In the genomic region with DNA sequence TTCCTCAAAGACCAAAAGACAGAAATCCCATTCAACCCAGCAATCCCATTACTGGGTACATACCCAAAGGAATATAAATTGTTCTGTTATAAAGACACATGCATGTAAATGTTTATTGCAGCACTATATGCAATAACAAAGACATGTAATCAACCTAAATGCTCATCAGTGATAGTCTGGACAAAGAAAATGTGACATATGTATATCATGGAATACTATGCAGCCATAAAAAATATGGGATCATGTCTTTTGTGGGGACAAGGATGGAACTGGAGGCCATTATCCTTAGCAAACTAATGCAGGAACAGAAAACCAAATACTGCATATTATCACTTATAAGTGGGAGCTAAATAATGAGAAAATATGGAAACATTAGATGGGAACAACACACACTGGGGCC, we compare ENCODE assay signal across 34 cellular contexts. TPM values are rescaled to one million over a fixed set of nuclear protein-coding genes. Genes with fewer than 3 reads are reported as not detected.
"Had no signal": no experiment of that assay in that cellular context is flagged by ENCODE, and none has a peak within 500 bp of the region (broad histone marks: within the 10 kb centered on the region; RNA-seq: fewer than 3 reads in every experiment).

No MANE protein-coding gene starts in this region.

- ATAC-seq: Panc1, Right ventricle myocardium inferior, SK-N-SH treated with all-trans-retinoic acid at 6 μM for 48 hours had no signal

- H3K27me3 ChIP-seq: MG63, SJCRH30 had no signal

- H3K27ac ChIP-seq: PC-9, RWPE1, SJCRH30, SK-N-MC had no signal

- H3K4me3 ChIP-seq: MG63, PC-9, SJCRH30, SK-N-MC had no signal

- H2AFZ ChIP-seq: PC-9 had no signal

- H3K9me3 ChIP-seq: MG63, SJCRH30 had no signal

- DNase-seq: Kasumi-1, MG63, NCI-H1048, NCI-H1092 treated with DMSO at 0.1 percent for 48 hours, NCI-H1105 treated with DMSO at 0.1 percent for 48 hours, NCI-H1417, NCI-H1436, NCI-H146, NCI-H1694, NCI-H187, NCI-H1930, NCI-H2029 treated with DMSO at 0.1 percent for 48 hours, NCI-H2081 treated with DMSO at 0.1 percent for 48 hours, NCI-H2107, NCI-H2171, NCI-H226, NCI-H446 treated with DMSO at 0.1 percent for 48 hours, NCI-H510A, NCI-H524, NCI-H526, NCI-H69, NCI-H748 treated with DMSO at 0.1 percent for 48 hours, NCI-H82, PC-9, SHP77, SIG-M5, SJCRH30 had no signal

- H3K4me2 ChIP-seq: PC-9 had no signal

- FAIRE-seq: RCC 7860 had no signal

- H3K36me3 ChIP-seq: MG63, SJCRH30 had no signal

RNA-seq across cellular contexts. Expression of gene HNMT, which starts 2.7 kb away (rescaled TPM):
- total RNA-seq: OCI-LY7 had no signal
